In the genomic region with DNA sequence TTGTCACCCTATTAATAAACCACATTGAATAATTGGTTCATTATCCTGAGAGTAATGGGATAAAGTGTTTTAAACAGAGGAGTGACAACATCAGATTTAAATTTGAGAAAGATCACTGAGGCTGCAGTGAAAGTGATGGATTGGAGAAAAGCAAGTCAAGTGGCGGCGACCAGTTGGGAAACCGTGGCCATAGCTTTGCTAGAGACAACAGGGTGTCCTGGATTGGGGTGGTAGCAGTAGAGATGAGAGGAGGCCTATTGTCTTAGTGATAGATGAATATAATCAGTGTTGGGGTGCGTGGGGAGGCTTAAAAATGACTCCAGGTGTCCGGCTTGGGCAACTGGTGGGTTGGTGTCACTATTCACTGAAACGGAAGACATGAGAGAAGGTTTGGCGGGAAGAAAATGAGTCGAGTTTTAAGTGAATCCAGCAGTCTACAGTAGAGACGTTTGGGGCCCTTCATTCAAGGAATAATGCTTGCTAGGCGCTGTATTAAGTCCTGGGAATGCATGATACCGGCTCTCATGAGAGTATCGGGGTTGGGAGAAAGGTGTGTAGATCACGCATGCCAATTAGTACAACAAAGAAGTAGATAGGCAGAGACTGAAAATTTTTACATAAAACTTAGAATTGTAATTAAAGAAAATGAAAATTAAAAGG, we compare ENCODE assay signal across 8 cellular contexts. TPM values are rescaled to one million over a fixed set of nuclear protein-coding genes. Genes with fewer than 3 reads are reported as not detected.
A peak's percentile ranks its signal among the peaks of the same experiment; 100 is the strongest.
DNase-seq lines count a peak whose midpoint lies in the region; ATAC-seq and TF ChIP-seq lines count a peak whose summit lies in the region.

No MANE protein-coding gene starts in this region.

- H3K4me3 ChIP-seq in iPS-20b (ENCODE audit: low read length) = peak overlapping the region; percentile 94
- H3K4me3 ChIP-seq in stomach = peak overlapping the region; percentile 81 to 99 (median 87)

- no peaks in the 10 kb centered on the region for H3K27me3 Mint-ChIP-seq in activated naive CD4-positive, alpha-beta T cell treated with anti-CD3 and anti-CD28 coated beads, Interleukin-2, amount 50 U/mL, for 24 hours

- 13 to 20% (median 19%) methylated on average over 13 of the region's 13 CpGs for WGBS in stomach, 5 donors

- no peaks in the 10 kb centered on the region; the same call in 1 of the 2 replicates for H3K27me3 ChIP-seq in iPS-20b (ENCODE audit: insufficient read depth, low read length)
- no peaks in the 10 kb centered on the region for H3K27me3 ChIP-seq in stomach

- peaks cover 6% of the 10 kb centered on the region; the same call in 1 of the 2 replicates for H3K4me1 ChIP-seq in iPS-20b (ENCODE audit: insufficient read depth, low read length)
- H3K4me1 ChIP-seq in stomach = peaks cover 15 to 26% (median 22%) of the 10 kb centered on the region in 4 donors

- H3K9me3 Mint-ChIP-seq in activated naive CD4-positive, alpha-beta T cell treated with anti-CD3 and anti-CD28 coated beads, Interleukin-2, amount 50 U/mL, for 24 hours = no peaks in the 10 kb centered on the region

- H3K4me3 Mint-ChIP-seq in activated naive CD4-positive, alpha-beta T cell treated with anti-CD3 and anti-CD28 coated beads, Interleukin-2, amount 50 U/mL, for 24 hours = peak overlapping the region; percentile 95

- H3K27ac Mint-ChIP-seq in activated naive CD4-positive, alpha-beta T cell treated with anti-CD3 and anti-CD28 coated beads, Interleukin-2, amount 50 U/mL, for 24 hours = peak overlapping the region; percentile 83

- H3K4me1 Mint-ChIP-seq in activated naive CD4-positive, alpha-beta T cell treated with anti-CD3 and anti-CD28 coated beads, Interleukin-2, amount 50 U/mL, for 24 hours = peaks cover 22% of the 10 kb centered on the region

- H3K9me3 ChIP-seq in iPS-20b (ENCODE audit: insufficient read depth, low read depth, low read length) = no peaks in the 10 kb centered on the region
- no peaks in the 10 kb centered on the region for H3K9me3 ChIP-seq in stomach

- no peak for TF ChIP-seq CTCF in stomach (IDR thresholded peaks at IDR 0.05)

- H3K36me3 ChIP-seq in iPS-20b (ENCODE audit: insufficient read depth, low read depth, low read length) = peaks cover 30% of the 10 kb centered on the region
- H3K36me3 ChIP-seq in stomach = peaks cover 12 to 35% (median 30%) of the 10 kb centered on the region in 4 donors

- no peak for TF ChIP-seq EP300 in stomach (IDR thresholded peaks at IDR 0.05)

- no peaks in the 10 kb centered on the region for H3K36me3 Mint-ChIP-seq in activated naive CD4-positive, alpha-beta T cell treated with anti-CD3 and anti-CD28 coated beads, Interleukin-2, amount 50 U/mL, for 24 hours

- H3K27ac ChIP-seq in iPS-20b (ENCODE audit: low read length) (peak overlapping the region; percentile 40), stomach (peak overlapping the region in 4 of 5 donors; percentile 77 to 83 (median 77))

- peak overlapping the region; percentile 99 for H3K9ac ChIP-seq in iPS-20b (ENCODE audit: low read depth, low read length)

- TF ChIP-seq POLR2A in stomach (IDR thresholded peaks at IDR 0.05) = no peak

- intact Hi-C loops in stomach (cut with DNase I; ENCODE audit: low total_unique reads) = no loop called here

- DNase-seq in activated naive CD4-positive, alpha-beta T cell treated with Interleukin-2 at 50 U/mL for 16 hours = no peak
- DNase-seq in activated T-cell treated with anti-CD3 and anti-CD28 coated beads, Interleukin-2, amount 50 U/mL, for 48 hours = peak; percentile 25
- DNase-seq in stomach (no peak), NCI-H146 treated with DMSO at 0.1 percent for 48 hours (lab: John Stamatoyannopoulos, UW; ENCODE audit: unreplicated experiment) (no peak), COR-L47 (lab: John Stamatoyannopoulos, UW) (no peak)

- ATAC-seq in GM21367 (IDR thresholded peaks at IDR 0.05; ENCODE audit: unreplicated experiment) = no peak

RNA-seq across cellular contexts. Expression of gene NEK4, which starts 0.8 kb away (rescaled TPM):
- total RNA-seq in stomach = 10 to 100 TPM in 4 of 5 donors, 1 to 10 TPM in 1; 7.1 to 30.7 (median 24.2) TPM
- 1 to 10 TPM; 4.3 to 8.2 (median 6.3) TPM for polyA plus RNA-seq in stomach

RNA-seq across cellular contexts. Expression of gene ITIH1, which starts 7.5 kb away (rescaled TPM):
- not detected for total RNA-seq in stomach
- 1 to 10 TPM in 1 of 3 donors, not detected in 2; 1.9 TPM for polyA plus RNA-seq in stomach

RNA-seq across cellular contexts. Expression of gene ITIH3, which starts 24.7 kb away (rescaled TPM):
- total RNA-seq in stomach = 100 to 1,000 TPM in 1 of 5 donors, 1 to 10 TPM in 3, not detected in 1; 1.1 to 210 (median 6.4) TPM
- polyA plus RNA-seq in stomach = 10 to 100 TPM in 1 of 3 donors, under 1 TPM in 1, not detected in 1; 0.19 to 14.4 TPM

Comparison
In these comparisons a context has a peak if more than half of its experiments do, and no peak if none do; other contexts are left out.
1. DNase-seq: peak in activated T-cell treated with anti-CD3 and anti-CD28 coated beads, Interleukin-2, amount 50 U/mL, for 48 hours (2 of 2); none in activated naive CD4-positive, alpha-beta T cell treated with Interleukin-2 at 50 U/mL for 16 hours (single experiment), stomach (single experiment), NCI-H146 treated with DMSO at 0.1 percent for 48 hours (single experiment) and COR-L47 (single experiment).